In genomic region chr14:31834616-31835015, GRCh38 we compare ENCODE assay signal across 16 cellular contexts.
DNase-seq lines count a peak whose midpoint lies in the region; TF ChIP-seq lines count a peak whose summit lies in the region.
"Had no signal": no experiment of that assay in that cellular context is flagged by ENCODE, and none has a peak within 500 bp of the region (broad histone marks: within the 10 kb centered on the region; RNA-seq: fewer than 3 reads in every experiment).

No MANE protein-coding gene starts in this region.

- peak; percentile 73 for DNase-seq in HuH-7.5 (ENCODE audit: low spot score)
- peak; percentile 55 for DNase-seq in NCI-H510A treated with DMSO at 0.1 percent for 48 hours (lab: John Stamatoyannopoulos, UW)
- DNase-seq in dermis microvascular lymphatic vessel endothelial cell (ENCODE audit: low read depth in 2 of 2) = peak; percentile 82 to 89
- DNase-seq in renal cortical epithelial cell (ENCODE audit: low read depth) = peak; percentile 51
- no peak for DNase-seq in stimulated activated CD4-positive, alpha-beta T cell treated with anti-CD3 and anti-CD28 coated beads, Interleukin-4, amount 100 ng/mL, for 1 hour
- no peak for DNase-seq in tibial artery
- no peak for DNase-seq in erythroblast (lab: John Stamatoyannopoulos, UW)
- DNase-seq: activated CD4-positive, CD25-positive, alpha-beta regulatory T cell; activated naive CD4-positive, alpha-beta T cell treated with anti-CD3 and anti-CD28 coated beads for 36 hours; hippocampal formation; naive thymus-derived CD4-positive, alpha-beta T cell; NCI-H526; RPMI8226; T-cell had no signal

- TF ChIP-seq POLR2A in erythroblast (IDR thresholded peaks at IDR 0.05; ENCODE audit: low read length) = no peak

- H3K4me3 ChIP-seq in tibial artery = no peak overlapping the region
- H3K4me3 ChIP-seq: prostate gland, thoracic aorta had no signal

- H3K4me1 ChIP-seq in tibial artery = no peaks in the 10 kb centered on the region
- H3K4me1 ChIP-seq: prostate gland had no signal

- no peak for TF ChIP-seq CTCF in tibial artery (IDR thresholded peaks at IDR 0.05)

- no peak overlapping the region for H3K27ac ChIP-seq in tibial artery
- H3K27ac ChIP-seq: prostate gland, thoracic aorta had no signal

- H3K9me3 ChIP-seq in tibial artery = no peaks in the 10 kb centered on the region
- H3K9me3 ChIP-seq: prostate gland, thoracic aorta had no signal

- no peaks in the 10 kb centered on the region for H3K27me3 ChIP-seq in tibial artery

- intact Hi-C loops in tibial artery (cut with DNase I; ENCODE audit: low total_unique reads) = no loop called here

- H3K36me3 ChIP-seq in tibial artery = no peaks in the 10 kb centered on the region
- H3K36me3 ChIP-seq: prostate gland, thoracic aorta had no signal

Comparison
In these comparisons a context has a peak if more than half of its experiments do, and no peak if none do; other contexts are left out.
1. DNase-seq: peak in HuH-7.5 (single experiment), NCI-H510A treated with DMSO at 0.1 percent for 48 hours (single experiment), dermis microvascular lymphatic vessel endothelial cell (2 of 2) and renal cortical epithelial cell (single experiment); none in stimulated activated CD4-positive, alpha-beta T cell treated with anti-CD3 and anti-CD28 coated beads, Interleukin-4, amount 100 ng/mL, for 1 hour (single experiment), tibial artery (0 of 2) and erythroblast (0 of 2).